ENCODE assay signal across 8 cellular contexts in genomic region chr3:49939858-49940666, GRCh38. TPM values are rescaled to one million over a fixed set of nuclear protein-coding genes. Genes with fewer than 3 reads are reported as not detected.
DNase-seq lines count a peak whose midpoint lies in the region; TF ChIP-seq lines count a peak whose summit lies in the region.

Gene RBM6, plus strand, starts transcription at chr3:49940150. Its CDS starts 22,492 bp downstream, at chr3:49962642.

- H3K36me3 ChIP-seq in neuron (ENCODE audit: insufficient read depth, low read length) (peaks cover 11% of the 10 kb centered on the region), subcutaneous abdominal adipose tissue (ENCODE audit: control insufficient read depth in 5 of 5, insufficient read depth in 5 of 5, low read length in 5 of 5) (no peaks in the 10 kb centered on the region)

- peak within 1 kb of the TSS; percentile 41 for H2AFZ ChIP-seq in neuron (ENCODE audit: low read depth, low read length)

- H3K4me1 ChIP-seq in neuron (ENCODE audit: insufficient read depth, low read length): peaks cover 5% of the 10 kb centered on the region
- peaks cover 0 to 27% (median 22%) of the 10 kb centered on the region in 5 donors for H3K4me1 ChIP-seq in subcutaneous abdominal adipose tissue (ENCODE audit: control insufficient read depth in 5 of 5, insufficient read depth in 5 of 5, low read length in 5 of 5)

- peak within 1 kb of the TSS; percentile 92 for H3K27ac ChIP-seq in subcutaneous abdominal adipose tissue (ENCODE audit: low read depth, low read length)

- no peaks in the 10 kb centered on the region for H3K27me3 ChIP-seq in neuron (ENCODE audit: insufficient read depth, low read length)
- H3K27me3 ChIP-seq in subcutaneous abdominal adipose tissue (ENCODE audit: control insufficient read depth in 5 of 5, insufficient read depth in 4 of 5, low read length in 5 of 5): no peaks in the 10 kb centered on the region

- H3K9me3 ChIP-seq in neuron (ENCODE audit: low read length) (no peaks in the 10 kb centered on the region), subcutaneous abdominal adipose tissue (ENCODE audit: control insufficient read depth in 5 of 5, low read length in 5 of 5) (no peaks in the 10 kb centered on the region)

- CTCF ChIA-PET in HEK293T (lab: Yijun Ruan, JAX): interaction anchor here (0.6 to 1.2 kb wide), 3 partner anchors 9 to 107 kb away, joined by 3 read pairs; no protein-coding TSS in a partner anchor

- DNase-seq in GF-D8 (lab: John Stamatoyannopoulos, UW) (peak; percentile 95), HEK293T (ENCODE audit: extremely low spot score) (peak; percentile 96), MV-4-11 (lab: John Stamatoyannopoulos, UW) (peak; percentile 98), SK-MEL-5 (ENCODE audit: low read depth, low spot score) (peak; percentile 98), foreskin melanocyte (peak; percentile 96)
- peak; percentile 95 for DNase-seq in activated naive CD4-positive, alpha-beta T cell treated with Interleukin-2 at 50 U/mL for 16 hours

- in situ Hi-C loops in SK-MEL-5 (cut with HindIII; ENCODE audit: low pct_unique_long_range_greater_than_20kb, low sequenced_read_pairs): no loop called here

- POLR2A ChIA-PET in HEK293T (lab: Yijun Ruan, JAX): interaction anchor here (0.6 to 2.8 kb wide), 14 partner anchors 10 to 165 kb away, joined by 3 to 72 read pairs (median 6); partner anchors contain the start of genes IP6K1 and MON1A

- H3K9ac ChIP-seq in subcutaneous abdominal adipose tissue (ENCODE audit: low read length in 5 of 5): peak within 1 kb of the TSS; percentile 95 to 99 (median 96)

- H3K4me3 ChIP-seq in neuron (ENCODE audit: low read length) (peak within 1 kb of the TSS; percentile 98), subcutaneous abdominal adipose tissue (ENCODE audit: low read depth in 1 of 5, low read length in 5 of 5) (peak within 1 kb of the TSS; percentile 75 to 96 (median 94))

TF ChIP-seq in HEK293T, 16 proteins besides CTCF, POLR2A, EP300 and RAD21:
- TF ChIP-seq SUZ12 (IDR thresholded peaks at IDR 0.05) (no peak), PKNOX1 (IDR thresholded peaks at IDR 0.05) (0 out of 2 replicates have a peak, but pooled peaks have one; percentile 35), ARNT (IDR thresholded peaks at IDR 0.05) (no peak), ELF4 (IDR thresholded peaks at IDR 0.05) (peak; percentile 77), HDGF (IDR thresholded peaks at IDR 0.05; ENCODE audit: borderline replicate concordance) (peak; percentile 25; the same call in 1 of the 2 replicates), L3MBTL2 (conservative IDR thresholded peaks at IDR 0.05) (peak; percentile 98)

RNA-seq across cellular contexts. Expression of gene RBM6, which starts in this region (rescaled TPM):
- 27.4 and 34.2 TPM in 2 replicates for total RNA-seq in SK-MEL-5 (2014; rRNA removed; shearing (Covaris generic))
- 36.4 and 44.8 TPM in 2 replicates for polyA plus RNA-seq in SK-MEL-5 (2015; cell fraction: cytosol; rRNA removed)
- 220 and 256 TPM in 2 replicates for polyA plus RNA-seq in SK-MEL-5 (2015; cell fraction: nucleus; rRNA removed)

Comparison
In these comparisons a context has a peak if more than half of its experiments do, and no peak if none do; other contexts are left out.
1. Peak in every context shown above with its lines: DNase-seq, H3K4me3 ChIP-seq and H3K27ac ChIP-seq.